Comparison of ENCODE assay signal across 11 cellular contexts in the genomic region with DNA sequence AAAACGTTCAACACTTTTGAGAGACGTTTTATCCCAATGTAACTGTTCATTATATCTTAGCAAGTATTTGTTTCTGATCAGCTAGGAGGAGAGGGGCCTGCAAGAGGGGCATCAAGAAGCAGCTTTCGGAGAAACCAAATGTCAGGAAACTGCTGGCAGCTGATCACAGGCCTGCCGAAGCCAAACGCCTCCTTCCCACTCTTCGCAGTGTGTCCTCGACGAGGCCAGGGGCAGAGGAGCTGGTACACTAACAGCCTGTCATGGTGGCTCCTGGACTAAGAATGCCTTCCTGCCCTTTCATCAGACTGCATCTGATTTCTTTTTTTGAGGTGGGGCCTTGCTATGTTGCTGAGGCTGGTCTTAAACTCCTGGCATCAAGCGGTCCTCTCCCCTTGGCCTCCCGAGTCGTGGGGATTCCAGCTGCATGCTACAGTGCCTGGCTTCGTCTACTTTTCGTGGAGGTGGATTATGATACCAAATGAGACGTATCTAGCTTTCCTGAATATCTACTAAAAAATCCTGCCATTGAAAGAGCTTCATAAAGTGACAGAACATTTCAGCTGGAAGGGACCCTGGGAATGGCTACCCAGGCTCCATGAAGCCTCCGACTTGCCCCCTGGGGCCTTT.
DNase-seq lines count a peak whose midpoint lies in the region; ATAC-seq and TF ChIP-seq lines count a peak whose summit lies in the region.
"Had no signal": no experiment of that assay in that cellular context is flagged by ENCODE, and none has a peak within 500 bp of the region (broad histone marks: within the 10 kb centered on the region; RNA-seq: fewer than 3 reads in every experiment).

No MANE protein-coding gene starts in this region.

- DNase-seq in heart right ventricle (no peak), right cardiac atrium (no peak), esophagus squamous epithelium (lab: John Stamatoyannopoulos, UW) (no peak), neuronal stem cell (ENCODE audit: low spot score) (no peak), uterus (no peak)
- DNase-seq in stimulated activated naive CD8-positive, alpha-beta T cell treated with anti-CD3 and anti-CD28 coated beads, Interleukin-15, amount 100 ng/mL, for 72 hours: no peak
- DNase-seq in effector CD8-positive, alpha-beta T cell (lab: John Stamatoyannopoulos, UW): no peak

- H3K27ac ChIP-seq in heart right ventricle: peak overlapping the region in 8 of 10 donors; percentile 74 to 91 (median 87)
- no peak overlapping the region for H3K27ac ChIP-seq in right cardiac atrium (ENCODE audit: low read length)
- H3K27ac ChIP-seq in esophagus squamous epithelium: peak overlapping the region in 3 of 4 donors; percentile 68 to 88 (median 84)
- no peak overlapping the region for H3K27ac ChIP-seq in neuronal stem cell (replicated peaks; ENCODE audit: low read length)
- H3K27ac ChIP-seq in uterus: peak overlapping the region; percentile 40 to 76
- H3K27ac ChIP-seq: parathyroid adenoma had no signal

- peak overlapping the region; percentile 58 for H3K18ac ChIP-seq in neuronal stem cell (ENCODE audit: low read length)

- H3K4me2 ChIP-seq in neuronal stem cell (ENCODE audit: insufficient read depth, low read length, poor library complexity, severe bottlenecking): no peak overlapping the region

- H3K27me3 ChIP-seq in heart right ventricle: no peaks in the 10 kb centered on the region
- H3K27me3 ChIP-seq in right cardiac atrium (ENCODE audit: control insufficient read depth, insufficient read depth): no peaks in the 10 kb centered on the region
- no peaks in the 10 kb centered on the region for H3K27me3 ChIP-seq in esophagus squamous epithelium
- H3K27me3 ChIP-seq in neuronal stem cell (ENCODE audit: control insufficient read depth in 3 of 3, insufficient read depth in 3 of 3, low read depth in 1 of 3, low read length in 3 of 3): no peaks in the 10 kb centered on the region
- H3K27me3 ChIP-seq in uterus: no peaks in the 10 kb centered on the region

- no peak overlapping the region for H2BK15ac ChIP-seq in neuronal stem cell (ENCODE audit: low read length)

- no peak overlapping the region for H4K91ac ChIP-seq in neuronal stem cell (ENCODE audit: low read depth, low read length, poor library complexity)

- H3K4me1 ChIP-seq in heart right ventricle: peaks cover 16 to 58% (median 50%) of the 10 kb centered on the region in 9 donors
- H3K4me1 ChIP-seq in right cardiac atrium (ENCODE audit: control insufficient read depth, insufficient read depth, low read length): peaks cover 18% of the 10 kb centered on the region
- peaks cover 0 to 55% (median 28%) of the 10 kb centered on the region in 3 donors for H3K4me1 ChIP-seq in esophagus squamous epithelium
- peaks cover 20 to 23% of the 10 kb centered on the region in 2 donors for H3K4me1 ChIP-seq in neuronal stem cell (ENCODE audit: control insufficient read depth in 2 of 2, insufficient read depth in 1 of 2, low read depth in 1 of 2, low read length in 2 of 2)
- peaks cover 9 to 15% of the 10 kb centered on the region in 2 donors for H3K4me1 ChIP-seq in uterus
- H3K4me1 ChIP-seq: parathyroid adenoma had no signal

- H3K9me3 Mint-ChIP-seq in stimulated activated naive CD8-positive, alpha-beta T cell treated with anti-CD3 and anti-CD28 coated beads, Interleukin-15, amount 100 ng/mL, for 72 hours: no peaks in the 10 kb centered on the region

- TF ChIP-seq POLR2A in esophagus squamous epithelium (IDR thresholded peaks at IDR 0.05) (no peak), uterus (IDR thresholded peaks at IDR 0.05) (no peak)

- no peak for ATAC-seq in heart right ventricle
- ATAC-seq in right cardiac atrium: no peak
- ATAC-seq in stimulated activated naive CD8-positive, alpha-beta T cell treated with anti-CD3 and anti-CD28 coated beads, Interleukin-15, amount 100 ng/mL, for 72 hours: no peak
- no peak for ATAC-seq in HG03196 (IDR thresholded peaks at IDR 0.05; ENCODE audit: unreplicated experiment)

- no peak overlapping the region for H2AFZ ChIP-seq in neuronal stem cell (ENCODE audit: low read length)
- H2AFZ ChIP-seq: parathyroid adenoma, PC-9 had no signal

- no peak overlapping the region for H2AK5ac ChIP-seq in neuronal stem cell (ENCODE audit: low read depth, low read length)

- H3K14ac ChIP-seq in neuronal stem cell (ENCODE audit: low read length): no peak overlapping the region

- no peak overlapping the region for H2BK5ac ChIP-seq in neuronal stem cell (ENCODE audit: low read length)

- H3K4me3 Mint-ChIP-seq in stimulated activated naive CD8-positive, alpha-beta T cell treated with anti-CD3 and anti-CD28 coated beads, Interleukin-15, amount 100 ng/mL, for 72 hours: no peak overlapping the region

- H3K36me3 ChIP-seq in heart right ventricle (peaks cover 0 to 28% (median under 1%) of the 10 kb centered on the region in 9 donors), esophagus squamous epithelium (peaks cover 0 to 46% (median 0%) of the 10 kb centered on the region in 3 donors), neuronal stem cell (replicated peaks in 1 of 2; ENCODE audit: control insufficient read depth in 2 of 2, insufficient read depth in 2 of 2, low read length in 2 of 2) (peaks cover 6 to 12% of the 10 kb centered on the region in 2 donors), uterus (no peaks in the 10 kb centered on the region)

- H3K9ac ChIP-seq in neuronal stem cell (ENCODE audit: low read depth, low read length, poor library complexity): no peak overlapping the region
- H3K9ac ChIP-seq: parathyroid adenoma had no signal

- H2BK12ac ChIP-seq in neuronal stem cell (ENCODE audit: low read length): peak overlapping the region; percentile 33

- no peak overlapping the region for H3K4ac ChIP-seq in neuronal stem cell (ENCODE audit: low read length)

- no peak overlapping the region for H3K23ac ChIP-seq in neuronal stem cell (ENCODE audit: low read depth, low read length, poor library complexity)

- no peak overlapping the region for H3K4me3 ChIP-seq in heart right ventricle
- H3K4me3 ChIP-seq in right cardiac atrium (ENCODE audit: low read length): no peak overlapping the region
- no peak overlapping the region for H3K4me3 ChIP-seq in esophagus squamous epithelium
- no peak overlapping the region for H3K4me3 ChIP-seq in neuronal stem cell (ENCODE audit: low read length in 2 of 2)
- no peak overlapping the region for H3K4me3 ChIP-seq in uterus
- H3K4me3 ChIP-seq: lung, PC-9 had no signal

- no peaks in the 10 kb centered on the region for H3K79me1 ChIP-seq in neuronal stem cell (ENCODE audit: low read depth, low read length)

- no peak overlapping the region for H3K27ac Mint-ChIP-seq in stimulated activated naive CD8-positive, alpha-beta T cell treated with anti-CD3 and anti-CD28 coated beads, Interleukin-15, amount 100 ng/mL, for 72 hours

- intact Hi-C loops in heart right ventricle (cut with DNase I) (loop anchor here (1.0 to 10.0 kb wide), 11 partner anchors 37 to 613 kb away; partner anchors contain the start of genes AFAP1 (in 3 of the 10) and SORCS2 (in 1 of the 10)), right cardiac atrium (cut with DNase I) (loop anchor here (1.0 to 10.0 kb wide), 7 partner anchors 37 to 182 kb away; partner anchors contain the start of gene AFAP1 (in 2 of the 4)), esophagus squamous epithelium (cut with DNase I) (loop anchor here (2.0 to 10.0 kb wide), 2 partner anchors 120 to 182 kb away; no protein-coding TSS in a partner anchor), uterus (cut with DNase I; ENCODE audit: low total_unique reads) (loop anchor here (5.0 kb wide), 1 partner anchor 182 kb away; no protein-coding TSS in a partner anchor)

- TF ChIP-seq CTCF in heart right ventricle (IDR thresholded peaks at IDR 0.05) (no peak), esophagus squamous epithelium (IDR thresholded peaks at IDR 0.05) (no peak), uterus (IDR thresholded peaks at IDR 0.05) (no peak)

- no peaks in the 10 kb centered on the region for H3K9me3 ChIP-seq in heart right ventricle
- H3K9me3 ChIP-seq in right cardiac atrium (ENCODE audit: control insufficient read depth, low read length): no peaks in the 10 kb centered on the region
- H3K9me3 ChIP-seq in esophagus squamous epithelium: peaks cover 0 to 9% (median 0%) of the 10 kb centered on the region in 3 donors
- no peaks in the 10 kb centered on the region for H3K9me3 ChIP-seq in neuronal stem cell (replicated peaks in 1 of 2; ENCODE audit: control insufficient read depth in 2 of 2, insufficient read depth in 1 of 2, low read depth in 1 of 2, low read length in 2 of 2)
- H3K9me3 ChIP-seq in uterus: no peaks in the 10 kb centered on the region

- H2BK120ac ChIP-seq in neuronal stem cell (ENCODE audit: low read depth, low read length): no peak overlapping the region

- H3K4me1 Mint-ChIP-seq in stimulated activated naive CD8-positive, alpha-beta T cell treated with anti-CD3 and anti-CD28 coated beads, Interleukin-15, amount 100 ng/mL, for 72 hours: peaks cover 16% of the 10 kb centered on the region

- 85 to 88% methylated on average over 15 of the region's 15 CpGs for WGBS in heart right ventricle, 2 donors
- WGBS in right cardiac atrium: 73% methylated on average over 15 of the region's 15 CpGs
- 80 to 81% methylated on average over 11 to 15 of the region's 15 CpGs for WGBS in esophagus squamous epithelium, 2 donors
- WGBS in neuronal stem cell (ENCODE audit: extremely low coverage in 2 of 2, insufficient read length in 2 of 2, insufficient replicate concordance in 1 of 2), 2 donors: no CpG with 5 or more reads among the region's 15 CpGs

- no peak overlapping the region for H4K8ac ChIP-seq in neuronal stem cell (ENCODE audit: low read depth, low read length)

- no peaks in the 10 kb centered on the region for H3K27me3 Mint-ChIP-seq in stimulated activated naive CD8-positive, alpha-beta T cell treated with anti-CD3 and anti-CD28 coated beads, Interleukin-15, amount 100 ng/mL, for 72 hours

Comparison
In these comparisons a context has a peak if more than half of its experiments do, and no peak if none do; other contexts are left out.
1. H3K27ac ChIP-seq: peak in heart right ventricle (8 of 10), esophagus squamous epithelium (3 of 4) and uterus (2 of 2); none in right cardiac atrium (single experiment) and neuronal stem cell (single experiment).